ENCODE assay signal across 1 cellular context in genomic region chr4:73730292-73730691, GRCh38.
TF ChIP-seq lines count a peak whose summit lies in the region.

No MANE protein-coding gene starts in this region.

TF ChIP-seq in HCT116, 20 proteins besides CTCF, POLR2A, EP300 and RAD21 (continued from another document):
- TF ChIP-seq CEBPB (IDR thresholded peaks at IDR 0.05; ENCODE audit: low read depth) (no peak), EZH2phosphoT487 (IDR thresholded peaks at IDR 0.05; ENCODE audit: borderline replicate concordance) (no peak), POLR2AphosphoS5 (IDR thresholded peaks at IDR 0.05; ENCODE audit: low read depth, low read length) (no peak), ELF1 (IDR thresholded peaks at IDR 0.05; ENCODE audit: borderline replicate concordance, low read depth) (no peak), MAX (IDR thresholded peaks at IDR 0.05) (no peak), ATF3 (IDR thresholded peaks at IDR 0.05) (no peak), EZH2 (IDR thresholded peaks at IDR 0.05) (no peak), SP1 (IDR thresholded peaks at IDR 0.05; ENCODE audit: low read depth) (no peak), TCF7L2 (IDR thresholded peaks at IDR 0.05; ENCODE audit: borderline replicate concordance, extremely low read depth, insufficient read depth, insufficient read length) (no peak)
